ENCODE assay signal across 8 cellular contexts in genomic region chr1:67053785-67054759, GRCh38. TPM values are rescaled to one million over a fixed set of nuclear protein-coding genes. Genes with fewer than 3 reads are reported as not detected.
DNase-seq lines count a peak whose midpoint lies in the region; ATAC-seq, FAIRE-seq and TF ChIP-seq lines count a peak whose summit lies in the region.

TSS of gene SLC35D1 (minus strand) at chr1:67054148. CDS start at chr1:67054013, 135 bp downstream.

- peak within 1 kb of the TSS; percentile 93 to 94 for H3K27ac ChIP-seq in kidney (ENCODE audit: low read depth in 2 of 2, low read length in 2 of 2)

- no peaks in the 10 kb centered on the region for H3K9me3 Mint-ChIP-seq in central memory CD8-positive, alpha-beta T cell

- intact Hi-C loops in kidney (cut with DNase I), result no loop called here

- H3K36me3 Mint-ChIP-seq in central memory CD8-positive, alpha-beta T cell (ENCODE audit: insufficient read depth), result peaks cover 12% of the 10 kb centered on the region

- no peak for FAIRE-seq in kidney (lab: Jason Lieb, UNC)

- H3K27ac Mint-ChIP-seq in central memory CD8-positive, alpha-beta T cell (ENCODE audit: low read depth), result peak within 1 kb of the TSS; percentile 96

- H3K36me3 ChIP-seq in kidney (ENCODE audit: control insufficient read depth in 1 of 2, insufficient read depth in 2 of 2, low read length in 2 of 2), result peaks cover 0 to 2% of the 10 kb centered on the region in 2 donors

- H3K4me3 Mint-ChIP-seq in central memory CD8-positive, alpha-beta T cell, result peak within 1 kb of the TSS; percentile 76

- peak within 1 kb of the TSS; percentile 81 to 93 for H3K9ac ChIP-seq in kidney (ENCODE audit: low read length in 2 of 2)

- no peaks in the 10 kb centered on the region for H3K9me3 ChIP-seq in kidney (ENCODE audit: control insufficient read depth in 1 of 2, low read length in 2 of 2)

- H3K4me1 ChIP-seq in kidney (ENCODE audit: control insufficient read depth in 1 of 2, insufficient read depth in 1 of 2, low read depth in 1 of 2, low read length in 2 of 2), result peaks cover 0 to 5% of the 10 kb centered on the region in 2 donors

- peak within 1 kb of the TSS; percentile 83 to 96 for H3K4me3 ChIP-seq in kidney (ENCODE audit: low read length in 2 of 2)

- no peaks in the 10 kb centered on the region for H3K27me3 Mint-ChIP-seq in central memory CD8-positive, alpha-beta T cell

- peaks cover 24% of the 10 kb centered on the region for H3K4me1 Mint-ChIP-seq in central memory CD8-positive, alpha-beta T cell

- no peak for TF ChIP-seq CTCF in kidney (IDR thresholded peaks at IDR 0.05; ENCODE audit: borderline replicate concordance, extremely low read depth, insufficient read depth)

- peak; percentile 77 for DNase-seq in AG08396 (ENCODE audit: low spot score)
- DNase-seq in NCI-H226, result peak; percentile 50
- DNase-seq in activated CD4-positive, CD25-positive, alpha-beta regulatory T cell treated with anti-CD3 and anti-CD28 coated beads, Interleukin-2, amount 50 U/mL, for 16 hours (ENCODE audit: low read depth, low spot score), result peak; percentile 65
- peak; percentile 58 to 65 for DNase-seq in central memory CD8-positive, alpha-beta T cell (ENCODE audit: low spot score in 2 of 2)
- DNase-seq in kidney, result peak; percentile 90
- peak; percentile 56 to 57 for DNase-seq in stimulated activated CD4-positive, alpha-beta T cell treated with anti-CD3 and anti-CD28 coated beads, Interleukin-15, amount 100 ng/mL, for 48 hours (ENCODE audit: low read depth in 2 of 2)

- peak; percentile 85 for ATAC-seq in GM18907 (IDR thresholded peaks at IDR 0.05; ENCODE audit: unreplicated experiment)
- peak; percentile 78 for ATAC-seq in HG03139 (IDR thresholded peaks at IDR 0.05; ENCODE audit: unreplicated experiment)
- peak; percentile 82 for ATAC-seq in central memory CD8-positive, alpha-beta T cell (replicated peaks; ENCODE audit: extremely low read depth, poor library complexity, severe bottlenecking)

RNA-seq across cellular contexts. Expression of gene SLC35D1, which starts in this region (rescaled TPM):
- 11.8 TPM for total RNA-seq in kidney
- polyA plus RNA-seq in kidney (ENCODE audit: insufficient read depth, low read depth, low replicate concordance), result 5.7 TPM

Comparison
In these comparisons a context has a peak if more than half of its experiments do, and no peak if none do; other contexts are left out.
1. Peak in every context shown above with its lines: DNase-seq, ATAC-seq, H3K4me3 ChIP-seq and H3K27ac ChIP-seq.